ENCODE assay signal across 14 cellular contexts in genomic region chr12:15556411-15556810, GRCh38.
"Had no signal": no experiment of that assay in that cellular context is flagged by ENCODE, and none has a peak within 500 bp of the region (broad histone marks: within the 10 kb centered on the region; RNA-seq: fewer than 3 reads in every experiment).

No MANE protein-coding gene starts in this region.

- H3K4me1 Mint-ChIP-seq: natural killer cell had no signal

- H3K36me3 ChIP-seq: left ventricle myocardium inferior, neutrophil, tibial nerve had no signal

- H3K27ac ChIP-seq: left ventricle myocardium inferior, neutrophil, tibial nerve had no signal

- H3K27ac Mint-ChIP-seq: activated CD8-positive, alpha-beta T cell treated with anti-CD3 and anti-CD28 coated beads for 36 hours; activated naive CD4-positive, alpha-beta T cell treated with anti-CD3 and anti-CD28 coated beads, Interleukin-2, amount 50 U/mL, for 24 hours; memory B cell; natural killer cell; stimulated activated naive B cell treated with anti-CD40 and anti-IgM and Interleukin-4, amounts not matched to agents 10 μg/mL and 1 μg/mL and 100 μg/mL, for 72 hours; T-helper 17 cell had no signal

- H3K4me3 ChIP-seq: left ventricle myocardium inferior, tibial nerve had no signal

- DNase-seq: activated CD4-positive, alpha-beta T cell treated with anti-CD3 and anti-CD28 coated beads for 4 hours; activated CD8-positive, alpha-beta T cell treated with anti-CD3 and anti-CD28 coated beads for 36 hours; activated effector memory CD4-positive, alpha-beta T cell treated with Interleukin-2 at 50 U/mL for 16 hours; activated T-cell treated with anti-CD3 and anti-CD28 coated beads, Interleukin-2, amount 50 U/mL, for 4 hours; hippocampal formation; left ventricle myocardium inferior; natural killer cell; stimulated activated CD4-positive, alpha-beta T cell treated with anti-CD3 and anti-CD28 coated beads, Interleukin-2, amount 100 ng/mL, for 48 hours; stimulated activated naive B cell treated with anti-CD40 and anti-IgM and Interleukin-4, amounts not matched to agents 10 μg/mL and 1 μg/mL and 100 μg/mL, for 72 hours; T-helper 17 cell had no signal

- H3K4me1 ChIP-seq: left ventricle myocardium inferior had no signal

- H3K9me3 ChIP-seq: left ventricle myocardium inferior, neutrophil, tibial nerve had no signal

- H3K4me3 Mint-ChIP-seq: activated CD8-positive, alpha-beta T cell treated with anti-CD3 and anti-CD28 coated beads for 36 hours; activated naive CD4-positive, alpha-beta T cell treated with anti-CD3 and anti-CD28 coated beads, Interleukin-2, amount 50 U/mL, for 24 hours; activated T-cell treated with anti-CD3 and anti-CD28 coated beads, Interleukin-2, amount 50 U/mL, for 4 hours; memory B cell; natural killer cell; stimulated activated naive B cell treated with anti-CD40 and anti-IgM and Interleukin-4, amounts not matched to agents 10 μg/mL and 1 μg/mL and 100 μg/mL, for 72 hours; T-helper 17 cell had no signal

- H3K27me3 ChIP-seq: neutrophil, tibial nerve had no signal

- H3K36me3 Mint-ChIP-seq: natural killer cell had no signal

- H3K27me3 Mint-ChIP-seq: activated CD8-positive, alpha-beta T cell treated with anti-CD3 and anti-CD28 coated beads for 36 hours; activated naive CD4-positive, alpha-beta T cell treated with anti-CD3 and anti-CD28 coated beads, Interleukin-2, amount 50 U/mL, for 24 hours; memory B cell; stimulated activated naive B cell treated with anti-CD40 and anti-IgM and Interleukin-4, amounts not matched to agents 10 μg/mL and 1 μg/mL and 100 μg/mL, for 72 hours; T-helper 17 cell had no signal

- H3K9me3 Mint-ChIP-seq: activated CD8-positive, alpha-beta T cell treated with anti-CD3 and anti-CD28 coated beads for 36 hours; activated naive CD4-positive, alpha-beta T cell treated with anti-CD3 and anti-CD28 coated beads, Interleukin-2, amount 50 U/mL, for 24 hours; activated T-cell treated with anti-CD3 and anti-CD28 coated beads, Interleukin-2, amount 50 U/mL, for 4 hours; memory B cell; natural killer cell; stimulated activated naive B cell treated with anti-CD40 and anti-IgM and Interleukin-4, amounts not matched to agents 10 μg/mL and 1 μg/mL and 100 μg/mL, for 72 hours had no signal
